In genomic region chr3:132261501-132261900, GRCh38 we compare ENCODE assay signal across 29 cellular contexts. TPM values are rescaled to one million over a fixed set of nuclear protein-coding genes. Genes with fewer than 3 reads are reported as not detected.
"Had no signal": no experiment of that assay in that cellular context is flagged by ENCODE, and none has a peak within 500 bp of the region (broad histone marks: within the 10 kb centered on the region; RNA-seq: fewer than 3 reads in every experiment).

No MANE protein-coding gene starts in this region.

- DNase-seq: activated B cell treated with CpG ODN at 0.5 μM for 24 hours; activated CD4-positive, alpha-beta T cell treated with anti-CD3 and anti-CD28 coated beads for 4 hours; activated CD4-positive, alpha-beta T cell treated with anti-CD3 and anti-CD28 coated beads, Interleukin-2, amount 50 U/mL, for 48 hours; activated CD8-positive, alpha-beta memory T cell treated with anti-CD3 and anti-CD28 coated beads, Interleukin-2, amount 50 U/mL, for 48 hours; activated effector memory CD4-positive, alpha-beta T cell treated with Interleukin-2 at 50 U/mL for 16 hours; activated naive CD4-positive, alpha-beta T cell treated with anti-CD3 and anti-CD28 coated beads for 36 hours; activated naive CD8-positive, alpha-beta T cell treated with anti-CD3 and anti-CD28 coated beads, Interleukin-2, amount 10 ng/mL, durations not matched to agents 7 days and 5 days; activated T-cell treated with anti-CD3 and anti-CD28 coated beads, Interleukin-2, amount 50 U/mL, for 72 hours; amniotic stem cell; colonic mucosa; dorsolateral prefrontal cortex; effector memory CD8-positive, alpha-beta T cell; head of caudate nucleus; islet precursor cell; left colon; right cardiac atrium; stimulated activated CD4-positive, alpha-beta T cell treated with anti-CD3 and anti-CD28 coated beads, Interleukin-12 subunit alpha, Interleukin-12 subunit beta, amount 100 ng/mL, for 4 hours; substantia nigra; thyroid gland had no signal

- H3K27ac ChIP-seq: breast epithelium, colonic mucosa, dorsolateral prefrontal cortex, gastroesophageal sphincter, parathyroid adenoma, thyroid gland had no signal

- H3K27ac Mint-ChIP-seq: activated B cell treated with CpG ODN at 0.5 μM for 24 hours; activated naive CD4-positive, alpha-beta T cell treated with anti-CD3 and anti-CD28 coated beads for 36 hours; activated naive CD8-positive, alpha-beta T cell treated with anti-CD3 and anti-CD28 coated beads, Interleukin-2, amount 10 ng/mL, durations not matched to agents 7 days and 5 days; activated T-cell treated with anti-CD3 and anti-CD28 coated beads, Interleukin-2, amount 50 U/mL, for 72 hours; effector memory CD8-positive, alpha-beta T cell; memory B cell; nephron; stimulated activated naive CD8-positive, alpha-beta T cell treated with anti-CD3 and anti-CD28 coated beads, Interleukin-15, Interleukin-2, amounts not matched to agents 100 ng/mL and 50 ng/mL, for 24 hours had no signal

- H3K27me3 ChIP-seq: breast epithelium, colonic mucosa, dorsolateral prefrontal cortex, gastroesophageal sphincter, thyroid gland had no signal

- H3K4me3 ChIP-seq: breast epithelium, colonic mucosa, dorsolateral prefrontal cortex, gastroesophageal sphincter, thyroid gland had no signal

- H3K36me3 Mint-ChIP-seq: activated naive CD8-positive, alpha-beta T cell treated with anti-CD3 and anti-CD28 coated beads, Interleukin-2, amount 10 ng/mL, durations not matched to agents 7 days and 5 days; memory B cell had no signal

- H3K4me1 ChIP-seq: breast epithelium, colonic mucosa, gastroesophageal sphincter, parathyroid adenoma had no signal

- H3K79me2 ChIP-seq: parathyroid adenoma had no signal

- H3K36me3 ChIP-seq: breast epithelium, colonic mucosa, gastroesophageal sphincter, thyroid gland had no signal

- H3K27me3 Mint-ChIP-seq: activated B cell treated with CpG ODN at 0.5 μM for 24 hours had no signal

- H2AFZ ChIP-seq: parathyroid adenoma had no signal

- H3K9me3 ChIP-seq: breast epithelium, colonic mucosa, gastroesophageal sphincter, thyroid gland had no signal

- H3K9me3 Mint-ChIP-seq: activated B cell treated with CpG ODN at 0.5 μM for 24 hours; activated naive CD4-positive, alpha-beta T cell treated with anti-CD3 and anti-CD28 coated beads for 36 hours; activated naive CD8-positive, alpha-beta T cell treated with anti-CD3 and anti-CD28 coated beads, Interleukin-2, amount 10 ng/mL, durations not matched to agents 7 days and 5 days; activated T-cell treated with anti-CD3 and anti-CD28 coated beads, Interleukin-2, amount 50 U/mL, for 72 hours; central memory CD8-positive, alpha-beta T cell; effector memory CD8-positive, alpha-beta T cell; memory B cell; stimulated activated naive CD8-positive, alpha-beta T cell treated with anti-CD3 and anti-CD28 coated beads, Interleukin-15, Interleukin-2, amounts not matched to agents 100 ng/mL and 50 ng/mL, for 24 hours had no signal

- H3K4me1 Mint-ChIP-seq: activated B cell treated with CpG ODN at 0.5 μM for 24 hours; activated naive CD8-positive, alpha-beta T cell treated with anti-CD3 and anti-CD28 coated beads, Interleukin-2, amount 10 ng/mL, durations not matched to agents 7 days and 5 days; central memory CD8-positive, alpha-beta T cell; memory B cell had no signal

- H3K4me3 Mint-ChIP-seq: activated B cell treated with CpG ODN at 0.5 μM for 24 hours; activated naive CD4-positive, alpha-beta T cell treated with anti-CD3 and anti-CD28 coated beads for 36 hours; activated naive CD8-positive, alpha-beta T cell treated with anti-CD3 and anti-CD28 coated beads, Interleukin-2, amount 10 ng/mL, durations not matched to agents 7 days and 5 days; activated T-cell treated with anti-CD3 and anti-CD28 coated beads, Interleukin-2, amount 50 U/mL, for 72 hours; central memory CD8-positive, alpha-beta T cell; effector memory CD8-positive, alpha-beta T cell; memory B cell; nephron; stimulated activated naive CD8-positive, alpha-beta T cell treated with anti-CD3 and anti-CD28 coated beads, Interleukin-15, Interleukin-2, amounts not matched to agents 100 ng/mL and 50 ng/mL, for 24 hours had no signal

RNA-seq across cellular contexts. Expression of gene ACP3, which starts 55.7 kb away (rescaled TPM):
- total RNA-seq: activated CD8-positive, alpha-beta memory T cell treated with anti-CD3 and anti-CD28 coated beads for 36 hours; activated naive CD4-positive, alpha-beta T cell treated with anti-CD3 and anti-CD28 coated beads for 36 hours; activated naive CD8-positive, alpha-beta T cell treated with anti-CD3 and anti-CD28 coated beads, Interleukin-2, amount 10 ng/mL, durations not matched to agents 7 days and 5 days; activated T-cell treated with anti-CD3 and anti-CD28 coated beads, Interleukin-2, amount 50 U/mL, for 72 hours; endothelial cell of umbilical vein; pulmonary artery endothelial cell had no signal
- polyA plus RNA-seq: endothelial cell of umbilical vein had no signal
